ENCODE assay signal across 1 cellular context in genomic region chr10:86970887-86971145, GRCh38.
TF ChIP-seq lines count a peak whose summit lies in the region.

No MANE protein-coding gene starts in this region.

TF ChIP-seq in GM12878, 131 proteins besides CTCF, POLR2A, EP300 and RAD21 (continued from another document):
- TF ChIP-seq, protein P1, sequence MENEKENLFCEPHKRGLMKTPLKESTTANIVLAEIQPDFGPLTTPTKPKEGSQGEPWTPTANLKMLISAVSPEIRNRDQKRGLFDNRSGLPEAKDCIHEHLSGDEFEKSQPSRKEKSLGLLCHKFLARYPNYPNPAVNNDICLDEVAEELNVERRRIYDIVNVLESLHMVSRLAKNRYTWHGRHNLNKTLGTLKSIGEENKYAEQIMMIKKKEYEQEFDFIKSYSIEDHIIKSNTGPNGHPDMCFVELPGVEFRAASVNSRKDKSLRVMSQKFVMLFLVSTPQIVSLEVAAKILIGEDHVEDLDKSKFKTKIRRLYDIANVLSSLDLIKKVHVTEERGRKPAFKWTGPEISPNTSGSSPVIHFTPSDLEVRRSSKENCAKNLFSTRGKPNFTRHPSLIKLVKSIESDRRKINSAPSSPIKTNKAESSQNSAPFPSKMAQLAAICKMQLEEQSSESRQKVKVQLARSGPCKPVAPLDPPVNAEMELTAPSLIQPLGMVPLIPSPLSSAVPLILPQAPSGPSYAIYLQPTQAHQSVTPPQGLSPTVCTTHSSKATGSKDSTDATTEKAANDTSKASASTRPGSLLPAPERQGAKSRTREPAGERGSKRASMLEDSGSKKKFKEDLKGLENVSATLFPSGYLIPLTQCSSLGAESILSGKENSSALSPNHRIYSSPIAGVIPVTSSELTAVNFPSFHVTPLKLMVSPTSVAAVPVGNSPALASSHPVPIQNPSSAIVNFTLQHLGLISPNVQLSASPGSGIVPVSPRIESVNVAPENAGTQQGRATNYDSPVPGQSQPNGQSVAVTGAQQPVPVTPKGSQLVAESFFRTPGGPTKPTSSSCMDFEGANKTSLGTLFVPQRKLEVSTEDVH (IDR thresholded peaks at IDR 0.05; ENCODE audit: low read depth, partially characterized antibody): no peak
- TF ChIP-seq RBBP5 (conservative IDR thresholded peaks at IDR 0.05) (no peak), TAF1 (IDR thresholded peaks at IDR 0.05; ENCODE audit: borderline replicate concordance, low read depth, low read length) (no peak), USF1 (IDR thresholded peaks at IDR 0.05; ENCODE audit: borderline replicate concordance, extremely low read length, insufficient read depth, low read depth, low read length) (no peak), HDAC2 (IDR thresholded peaks at IDR 0.05) (no peak), EED (IDR thresholded peaks at IDR 0.05; ENCODE audit: low read depth) (no peak; the same call in 1 of the 2 replicates)
- TF ChIP-seq, protein P2, sequence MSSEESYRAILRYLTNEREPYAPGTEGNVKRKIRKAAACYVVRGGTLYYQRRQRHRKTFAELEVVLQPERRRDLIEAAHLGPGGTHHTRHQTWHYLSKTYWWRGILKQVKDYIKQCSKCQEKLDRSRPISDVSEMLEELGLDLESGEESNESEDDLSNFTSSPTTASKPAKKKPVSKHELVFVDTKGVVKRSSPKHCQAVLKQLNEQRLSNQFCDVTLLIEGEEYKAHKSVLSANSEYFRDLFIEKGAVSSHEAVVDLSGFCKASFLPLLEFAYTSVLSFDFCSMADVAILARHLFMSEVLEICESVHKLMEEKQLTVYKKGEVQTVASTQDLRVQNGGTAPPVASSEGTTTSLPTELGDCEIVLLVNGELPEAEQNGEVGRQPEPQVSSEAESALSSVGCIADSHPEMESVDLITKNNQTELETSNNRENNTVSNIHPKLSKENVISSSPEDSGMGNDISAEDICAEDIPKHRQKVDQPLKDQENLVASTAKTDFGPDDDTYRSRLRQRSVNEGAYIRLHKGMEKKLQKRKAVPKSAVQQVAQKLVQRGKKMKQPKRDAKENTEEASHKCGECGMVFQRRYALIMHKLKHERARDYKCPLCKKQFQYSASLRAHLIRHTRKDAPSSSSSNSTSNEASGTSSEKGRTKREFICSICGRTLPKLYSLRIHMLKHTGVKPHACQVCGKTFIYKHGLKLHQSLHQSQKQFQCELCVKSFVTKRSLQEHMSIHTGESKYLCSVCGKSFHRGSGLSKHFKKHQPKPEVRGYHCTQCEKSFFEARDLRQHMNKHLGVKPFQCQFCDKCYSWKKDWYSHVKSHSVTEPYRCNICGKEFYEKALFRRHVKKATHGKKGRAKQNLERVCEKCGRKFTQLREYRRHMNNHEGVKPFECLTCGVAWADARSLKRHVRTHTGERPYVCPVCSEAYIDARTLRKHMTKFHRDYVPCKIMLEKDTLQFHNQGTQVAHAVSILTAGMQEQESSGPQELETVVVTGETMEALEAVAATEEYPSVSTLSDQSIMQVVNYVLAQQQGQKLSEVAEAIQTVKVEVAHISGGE (CRISPR knock-in tag; IDR thresholded peaks at IDR 0.05): no peak
